ENCODE assay signal across 1 cellular context in the genomic region with DNA sequence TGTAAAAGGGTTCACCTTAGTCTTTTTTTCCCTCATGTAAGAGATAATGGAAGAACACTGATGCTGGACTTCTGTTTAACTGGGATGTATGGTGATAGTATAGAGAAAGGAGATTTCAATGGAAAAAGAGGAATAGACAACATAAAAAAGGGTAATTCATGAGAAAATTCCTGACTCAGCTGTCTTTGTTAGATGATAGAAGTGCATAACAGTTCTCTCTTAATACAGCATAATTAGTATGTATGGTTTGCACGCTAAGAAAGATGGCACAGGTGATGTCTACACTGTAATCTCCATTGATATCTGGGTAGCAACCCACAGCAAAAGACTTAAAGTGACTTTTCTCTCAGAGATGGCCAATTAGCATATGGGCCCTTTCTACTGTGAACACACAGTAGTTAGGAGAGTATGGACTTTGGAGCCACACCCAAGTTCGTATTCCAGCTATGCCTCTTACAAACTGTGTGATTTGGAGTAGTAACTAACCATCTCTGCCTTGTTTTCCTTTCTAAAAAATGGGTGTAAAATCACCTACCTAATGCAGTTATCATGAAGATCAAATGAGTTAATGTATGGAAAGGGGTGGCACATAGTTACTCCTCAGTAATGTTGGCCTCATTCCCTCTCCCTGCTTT.
A peak's percentile ranks its signal among the peaks of the same experiment; 100 is the strongest.
TF ChIP-seq lines count a peak whose summit lies in the region.

No MANE protein-coding gene starts in this region.

TF ChIP-seq in HepG2, 621 proteins besides CTCF, POLR2A, EP300 and RAD21 (continued from another document):
- no peak for TF ChIP-seq ZNF644 (CRISPR knock-in tag; IDR thresholded peaks at IDR 0.05; ENCODE audit: low read depth)
- TF ChIP-seq, protein P1, sequence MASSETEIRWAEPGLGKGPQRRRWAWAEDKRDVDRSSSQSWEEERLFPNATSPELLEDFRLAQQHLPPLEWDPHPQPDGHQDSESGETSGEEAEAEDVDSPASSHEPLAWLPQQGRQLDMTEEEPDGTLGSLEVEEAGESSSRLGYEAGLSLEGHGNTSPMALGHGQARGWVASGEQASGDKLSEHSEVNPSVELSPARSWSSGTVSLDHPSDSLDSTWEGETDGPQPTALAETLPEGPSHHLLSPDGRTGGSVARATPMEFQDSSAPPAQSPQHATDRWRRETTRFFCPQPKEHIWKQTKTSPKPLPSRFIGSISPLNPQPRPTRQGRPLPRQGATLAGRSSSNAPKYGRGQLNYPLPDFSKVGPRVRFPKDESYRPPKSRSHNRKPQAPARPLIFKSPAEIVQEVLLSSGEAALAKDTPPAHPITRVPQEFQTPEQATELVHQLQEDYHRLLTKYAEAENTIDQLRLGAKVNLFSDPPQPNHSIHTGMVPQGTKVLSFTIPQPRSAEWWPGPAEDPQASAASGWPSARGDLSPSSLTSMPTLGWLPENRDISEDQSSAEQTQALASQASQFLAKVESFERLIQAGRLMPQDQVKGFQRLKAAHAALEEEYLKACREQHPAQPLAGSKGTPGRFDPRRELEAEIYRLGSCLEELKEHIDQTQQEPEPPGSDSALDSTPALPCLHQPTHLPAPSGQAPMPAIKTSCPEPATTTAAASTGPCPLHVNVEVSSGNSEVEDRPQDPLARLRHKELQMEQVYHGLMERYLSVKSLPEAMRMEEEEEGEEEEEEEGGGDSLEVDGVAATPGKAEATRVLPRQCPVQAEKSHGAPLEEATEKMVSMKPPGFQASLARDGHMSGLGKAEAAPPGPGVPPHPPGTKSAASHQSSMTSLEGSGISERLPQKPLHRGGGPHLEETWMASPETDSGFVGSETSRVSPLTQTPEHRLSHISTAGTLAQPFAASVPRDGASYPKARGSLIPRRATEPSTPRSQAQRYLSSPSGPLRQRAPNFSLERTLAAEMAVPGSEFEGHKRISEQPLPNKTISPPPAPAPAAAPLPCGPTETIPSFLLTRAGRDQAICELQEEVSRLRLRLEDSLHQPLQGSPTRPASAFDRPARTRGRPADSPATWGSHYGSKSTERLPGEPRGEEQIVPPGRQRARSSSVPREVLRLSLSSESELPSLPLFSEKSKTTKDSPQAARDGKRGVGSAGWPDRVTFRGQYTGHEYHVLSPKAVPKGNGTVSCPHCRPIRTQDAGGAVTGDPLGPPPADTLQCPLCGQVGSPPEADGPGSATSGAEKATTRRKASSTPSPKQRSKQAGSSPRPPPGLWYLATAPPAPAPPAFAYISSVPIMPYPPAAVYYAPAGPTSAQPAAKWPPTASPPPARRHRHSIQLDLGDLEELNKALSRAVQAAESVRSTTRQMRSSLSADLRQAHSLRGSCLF (CRISPR knock-in tag; IDR thresholded peaks at IDR 0.05; ENCODE audit: borderline replicate concordance) = no peak
- TF ChIP-seq, protein P2, sequence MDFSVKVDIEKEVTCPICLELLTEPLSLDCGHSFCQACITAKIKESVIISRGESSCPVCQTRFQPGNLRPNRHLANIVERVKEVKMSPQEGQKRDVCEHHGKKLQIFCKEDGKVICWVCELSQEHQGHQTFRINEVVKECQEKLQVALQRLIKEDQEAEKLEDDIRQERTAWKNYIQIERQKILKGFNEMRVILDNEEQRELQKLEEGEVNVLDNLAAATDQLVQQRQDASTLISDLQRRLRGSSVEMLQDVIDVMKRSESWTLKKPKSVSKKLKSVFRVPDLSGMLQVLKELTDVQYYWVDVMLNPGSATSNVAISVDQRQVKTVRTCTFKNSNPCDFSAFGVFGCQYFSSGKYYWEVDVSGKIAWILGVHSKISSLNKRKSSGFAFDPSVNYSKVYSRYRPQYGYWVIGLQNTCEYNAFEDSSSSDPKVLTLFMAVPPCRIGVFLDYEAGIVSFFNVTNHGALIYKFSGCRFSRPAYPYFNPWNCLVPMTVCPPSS (IDR thresholded peaks at IDR 0.05) = no peak
- no peak for TF ChIP-seq MED8 (CRISPR knock-in tag; IDR thresholded peaks at IDR 0.05; ENCODE audit: insufficient replicate concordance)
- peak; percentile 57 to 81; a peak in 3 of 4 replicates for TF ChIP-seq MAFK (conservative IDR thresholded peaks at IDR 0.05 in 1 of 2, IDR thresholded peaks at IDR 0.05 in 1 of 2; ENCODE audit: low read length in 2 of 2)
